ENCODE assay signal across 15 cellular contexts in the genomic region with DNA sequence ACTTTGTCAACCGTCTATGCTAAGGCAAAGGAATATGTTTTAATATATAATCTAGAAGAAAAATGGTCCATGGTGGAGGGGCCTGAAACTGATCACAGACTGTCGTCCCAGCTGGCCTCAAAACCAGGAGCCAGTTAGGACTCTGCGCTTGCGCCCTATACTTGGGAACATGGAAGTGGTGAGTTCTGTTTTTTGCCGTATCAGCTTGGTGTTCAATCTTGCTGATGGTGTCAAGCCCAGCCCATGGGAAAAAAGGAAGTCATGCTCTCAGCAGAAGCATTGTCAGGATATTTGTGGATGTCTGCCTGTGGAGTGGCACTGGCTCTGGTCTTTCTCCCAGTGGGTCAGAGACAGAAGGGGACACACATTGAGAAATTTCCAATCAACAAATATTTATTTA.
"Had no signal": no experiment of that assay in that cellular context is flagged by ENCODE, and none has a peak within 500 bp of the region (broad histone marks: within the 10 kb centered on the region; RNA-seq: fewer than 3 reads in every experiment).

No MANE protein-coding gene starts in this region.

- H3K4me2 ChIP-seq: neural progenitor cell had no signal

- H3K27me3 ChIP-seq: adrenal gland, neural progenitor cell, ovary, uterus had no signal

- H2AFZ ChIP-seq: neural progenitor cell had no signal

- H3K27ac ChIP-seq: neural progenitor cell, ovary, uterus had no signal

- H3K4me3 ChIP-seq: adrenal gland, neural progenitor cell, ovary, smooth muscle cell, uterus had no signal

- H3K36me3 ChIP-seq: neural progenitor cell, ovary, uterus had no signal

- DNase-seq: activated CD4-positive, alpha-beta T cell treated with anti-CD3 and anti-CD28 coated beads, Interleukin-2, amount 50 U/mL, for 1 hour; activated CD4-positive, CD25-positive, alpha-beta regulatory T cell; activated naive CD4-positive, alpha-beta T cell treated with anti-CD3 and anti-CD28 coated beads, Interleukin-2, amount 50 U/mL, for 16 hours; activated T-cell treated with anti-CD3 and anti-CD28 coated beads for 4 hours; central memory CD4-positive, alpha-beta T cell; cortex of kidney; effector memory CD8-positive, alpha-beta T cell; left cardiac atrium; ovary; retina; T-cell; uterus had no signal

- H3K4me1 ChIP-seq: uterus had no signal

- H3K9me3 ChIP-seq: adrenal gland, ovary, uterus had no signal

- H3K9ac ChIP-seq: neural progenitor cell had no signal
